ENCODE assay signal across 11 cellular contexts in genomic region chr6:80174931-80175572, GRCh38.
A peak's percentile ranks its signal among the peaks of the same experiment; 100 is the strongest.
DNase-seq lines count a peak whose midpoint lies in the region; ATAC-seq and TF ChIP-seq lines count a peak whose summit lies in the region.
"Had no signal": no experiment of that assay in that cellular context is flagged by ENCODE, and none has a peak within 500 bp of the region (broad histone marks: within the 10 kb centered on the region; RNA-seq: fewer than 3 reads in every experiment).

No MANE protein-coding gene starts in this region.

- H3K27ac Mint-ChIP-seq in T-helper 17 cell, result no peak overlapping the region
- H3K27ac Mint-ChIP-seq: stimulated activated naive B cell treated with anti-CD40 and anti-IgM and Interleukin-4, amounts not matched to agents 10 μg/mL and 1 μg/mL and 100 μg/mL, for 72 hours had no signal

- H3K4me1 Mint-ChIP-seq in T-helper 17 cell, result peaks cover 3% of the 10 kb centered on the region
- H3K4me1 Mint-ChIP-seq: stimulated activated naive B cell treated with anti-CD40 and anti-IgM and Interleukin-4, amounts not matched to agents 10 μg/mL and 1 μg/mL and 100 μg/mL, for 72 hours had no signal

- no peaks in the 10 kb centered on the region for H3K9me3 ChIP-seq in T-helper 17 cell (ENCODE audit: control insufficient read depth, low read length, poor library complexity, severe bottlenecking)

- TF ChIP-seq CTCF in fibroblast of the aortic adventitia (IDR thresholded peaks at IDR 0.05; ENCODE audit: insufficient read depth, low read length), result no peak

- no peak overlapping the region for H3K4me3 Mint-ChIP-seq in T-helper 17 cell
- H3K4me3 Mint-ChIP-seq: neural crest cell; stimulated activated naive B cell treated with anti-CD40 and anti-IgM and Interleukin-4, amounts not matched to agents 10 μg/mL and 1 μg/mL and 100 μg/mL, for 72 hours had no signal

- peak; percentile 50 for ATAC-seq in HG02623 (IDR thresholded peaks at IDR 0.05; ENCODE audit: unreplicated experiment)
- no peak for ATAC-seq in T-helper 17 cell
- no peak for ATAC-seq in stimulated activated naive CD8-positive, alpha-beta T cell treated with anti-CD3 and anti-CD28 coated beads, Interleukin-15, Interleukin-2, amounts not matched to agents 100 U/mL and 50 U/mL, for 24 hours
- ATAC-seq: stimulated activated naive B cell treated with anti-CD40 and anti-IgM and Interleukin-4, amounts not matched to agents 10 μg/mL and 1 μg/mL and 100 μg/mL, for 72 hours had no signal

- DNase-seq in GF-D8 (lab: John Stamatoyannopoulos, UW), result peak; percentile 56
- DNase-seq in NCI-H226, result peak; percentile 28
- DNase-seq in fibroblast of the aortic adventitia (ENCODE audit: low read depth), result peak; percentile 62
- DNase-seq in NCI-H2029 treated with DMSO at 0.1 percent for 48 hours (lab: John Stamatoyannopoulos, UW), result no peak
- no peak for DNase-seq in T-helper 17 cell
- DNase-seq in stimulated activated naive CD8-positive, alpha-beta T cell treated with anti-CD3 and anti-CD28 coated beads, Interleukin-15, Interleukin-2, amounts not matched to agents 100 U/mL and 50 U/mL, for 24 hours, result no peak
- no peak for DNase-seq in NCI-H2107 (lab: John Stamatoyannopoulos, UW)
- DNase-seq: NCI-H146; stimulated activated naive B cell treated with anti-CD40 and anti-IgM and Interleukin-4, amounts not matched to agents 10 μg/mL and 1 μg/mL and 100 μg/mL, for 72 hours had no signal

- no peaks in the 10 kb centered on the region for H3K27me3 Mint-ChIP-seq in T-helper 17 cell
- H3K27me3 Mint-ChIP-seq: stimulated activated naive B cell treated with anti-CD40 and anti-IgM and Interleukin-4, amounts not matched to agents 10 μg/mL and 1 μg/mL and 100 μg/mL, for 72 hours had no signal

- peaks cover 12% of the 10 kb centered on the region for H3K36me3 Mint-ChIP-seq in T-helper 17 cell (ENCODE audit: low read depth)

- no peak overlapping the region for H3K4me3 ChIP-seq in fibroblast of the aortic adventitia (ENCODE audit: low read depth, low read length)

Comparison
In these comparisons a context has a peak if more than half of its experiments do, and no peak if none do; other contexts are left out.
1. DNase-seq: peak in GF-D8 (single experiment), NCI-H226 (single experiment) and fibroblast of the aortic adventitia (single experiment); none in NCI-H2029 treated with DMSO at 0.1 percent for 48 hours (single experiment), T-helper 17 cell (0 of 3), stimulated activated naive CD8-positive, alpha-beta T cell treated with anti-CD3 and anti-CD28 coated beads, Interleukin-15, Interleukin-2, amounts not matched to agents 100 U/mL and 50 U/mL, for 24 hours (single experiment) and NCI-H2107 (single experiment).